In genomic region chr6:41336824-41337223, GRCh38 we compare ENCODE assay signal across 1 cellular context.
TF ChIP-seq lines count a peak whose summit lies in the region.

No MANE protein-coding gene starts in this region.

TF ChIP-seq in SK-N-SH treated with all-trans-retinoic acid at 6 μM for 48 hours, 23 proteins besides CTCF, POLR2A, EP300 and RAD21:
- TF ChIP-seq ZNF565 (CRISPR knock-in tag; conservative IDR thresholded peaks at IDR 0.05; ENCODE audit: low read depth) (no peak), TCF4 (CRISPR knock-in tag; IDR thresholded peaks at IDR 0.05; ENCODE audit: borderline replicate concordance) (peak; percentile 48; the same call in 1 of the 2 replicates), CSDC2 (CRISPR knock-in tag; IDR thresholded peaks at IDR 0.05) (no peak), ISL1 (CRISPR knock-in tag; IDR thresholded peaks at IDR 0.05) (0 out of 2 replicates have a peak, but pooled peaks have one; percentile 8), PPARA (CRISPR knock-in tag; IDR thresholded peaks at IDR 0.05; ENCODE audit: borderline replicate concordance) (no peak), TSHZ2 (CRISPR knock-in tag; IDR thresholded peaks at IDR 0.05) (peak; percentile 62; the same call in 1 of the 2 replicates), POU6F1 (CRISPR knock-in tag; IDR thresholded peaks at IDR 0.05; ENCODE audit: borderline replicate concordance, low read depth) (no peak)
TF ChIP-seq in SK-N-SH treated with all-trans-retinoic acid at 6 μM for 48 hours: peak in this region for 3.
